Comparison of ENCODE assay signal across 8 cellular contexts in genomic region chr4:159315879-159316278, GRCh38.
DNase-seq lines count a peak whose midpoint lies in the region; FAIRE-seq and TF ChIP-seq lines count a peak whose summit lies in the region.
"Not testable (repeated sequence)": the region's sequence is repeated elsewhere in the genome, so short reads cannot be mapped to it uniquely, and the experiment has no call there.

No MANE protein-coding gene starts in this region.

- H2AFZ ChIP-seq in astrocyte (ENCODE audit: low read depth, low read length); trophoblast cell (ENCODE audit: insufficient read depth, low read length, poor library complexity): not testable (repeated sequence)

- H3K4ac ChIP-seq in trophoblast cell (ENCODE audit: low read depth, low read length): not testable (repeated sequence)

- not testable (repeated sequence) for H2BK12ac ChIP-seq in trophoblast cell (ENCODE audit: low read length)

- H4K12ac ChIP-seq in trophoblast cell (ENCODE audit: low read depth, low read length): not testable (repeated sequence)

- H3K9me3 ChIP-seq in SJSA1 (replicated peaks); astrocyte (ENCODE audit: insufficient read depth, low read depth, low read length); trophoblast cell (ENCODE audit: insufficient read depth, low read depth, low read length): not testable (repeated sequence)

- H3K14ac ChIP-seq in trophoblast cell (ENCODE audit: low read length): not testable (repeated sequence)

- H3K36me3 Mint-ChIP-seq in astrocyte (ENCODE audit: low read depth, unreplicated experiment): peaks cover 14% of the 10 kb centered on the region

- not testable (repeated sequence) for H3K4me1 ChIP-seq in SJSA1 (replicated peaks); astrocyte (ENCODE audit: insufficient read depth, low read length); trophoblast cell (ENCODE audit: control insufficient read depth in 1 of 2, insufficient read depth in 2 of 2, low read length in 2 of 2)

- H3K18ac ChIP-seq in trophoblast cell (ENCODE audit: low read length): not testable (repeated sequence)

- peak; percentile 48 for FAIRE-seq in A204.1 (lab: Jason Lieb, UNC)
- not testable (repeated sequence) for FAIRE-seq in astrocyte (lab: Jason Lieb, UNC)

- H2BK5ac ChIP-seq in trophoblast cell (ENCODE audit: low read depth, low read length, poor library complexity): not testable (repeated sequence)

- not testable (repeated sequence) for H3K4me3 Mint-ChIP-seq in astrocyte (ENCODE audit: unreplicated experiment)

- not testable (repeated sequence) for H3K27ac Mint-ChIP-seq in astrocyte (ENCODE audit: unreplicated experiment)

- not testable (repeated sequence) for H2AK5ac ChIP-seq in trophoblast cell (ENCODE audit: low read length)

- not testable (repeated sequence) for H4K8ac ChIP-seq in trophoblast cell (ENCODE audit: low read depth, low read length)

- H3K9me3 Mint-ChIP-seq in astrocyte (ENCODE audit: unreplicated experiment): not testable (repeated sequence)

- H3K4me2 ChIP-seq in astrocyte (ENCODE audit: low read length); trophoblast cell (ENCODE audit: low read length): not testable (repeated sequence)

- H4K91ac ChIP-seq in trophoblast cell (ENCODE audit: low read depth, low read length): not testable (repeated sequence)

- H3K27me3 Mint-ChIP-seq in astrocyte (ENCODE audit: low read depth, unreplicated experiment): not testable (repeated sequence)

- H3K79me1 ChIP-seq in trophoblast cell (ENCODE audit: low read length): not testable (repeated sequence)

- no CpG with 5 or more reads among the region's 12 CpGs for WGBS in trophoblast cell (ENCODE audit: extremely low coverage, insufficient coverage, insufficient read length)

- TF ChIP-seq CTCF in LNCAP (IDR thresholded peaks at IDR 0.05) (peak; percentile 29; the same call in 1 of the 2 replicates), astrocyte (IDR thresholded peaks at IDR 0.05; ENCODE audit: insufficient read depth, low read depth, low read length) (peak; percentile 11), fibroblast of villous mesenchyme (IDR thresholded peaks at IDR 0.05; ENCODE audit: insufficient read depth, low read depth, low read length) (peak; percentile 46)

- not testable (repeated sequence) for H3K4me3 ChIP-seq in SJSA1; astrocyte (ENCODE audit: insufficient read depth, low read depth, low read length); fibroblast of villous mesenchyme (ENCODE audit: low read depth, low read length); trophoblast cell (ENCODE audit: low read depth, low read length)

- not testable (repeated sequence) for H3K27ac ChIP-seq in SJSA1; astrocyte (ENCODE audit: low read depth, low read length); trophoblast cell (ENCODE audit: low read depth, low read length)

- not testable (repeated sequence) for H2BK120ac ChIP-seq in trophoblast cell (ENCODE audit: insufficient read depth, low read length, poor library complexity)

- peaks cover 40% of the 10 kb centered on the region for H3K36me3 ChIP-seq in SJSA1
- not testable (repeated sequence) for H3K36me3 ChIP-seq in astrocyte (ENCODE audit: insufficient read depth, low read length); trophoblast cell (ENCODE audit: control insufficient read depth in 1 of 2, insufficient read depth in 2 of 2, low read length in 2 of 2)

- not testable (repeated sequence) for H3K27me3 ChIP-seq in SJSA1 (replicated peaks); astrocyte (ENCODE audit: insufficient read depth, low read length); trophoblast cell (ENCODE audit: insufficient read depth, low read length)

- DNase-seq in ELR (ENCODE audit: low read depth) (peak; percentile 27), SJSA1 (ENCODE audit: low read depth in 1 of 2, low spot score in 2 of 2) (peak; percentile 28 to 56), fibroblast of villous mesenchyme (ENCODE audit: low read depth) (peak; percentile 55), iPS-NIHi7 (ENCODE audit: extremely low spot score) (peak; percentile 17), trophoblast cell (peak; percentile 37 to 49)
- DNase-seq in astrocyte (ENCODE audit: low read depth): not testable (repeated sequence)

- not testable (repeated sequence) for H3K79me2 ChIP-seq in astrocyte (ENCODE audit: insufficient read depth, low read length); trophoblast cell (ENCODE audit: control insufficient read depth, insufficient read depth, low read length, poor library complexity)

- not testable (repeated sequence) for H3K9ac ChIP-seq in astrocyte (ENCODE audit: low read length); trophoblast cell (ENCODE audit: low read length)

- not testable (repeated sequence) for H3K23ac ChIP-seq in trophoblast cell (ENCODE audit: low read length)

- H3K4me1 Mint-ChIP-seq in astrocyte (ENCODE audit: low read depth, unreplicated experiment): not testable (repeated sequence)

- H4K20me1 ChIP-seq in astrocyte (ENCODE audit: insufficient read depth, low read length): not testable (repeated sequence)
